28 cellular contexts compared by ENCODE assay signal in the genomic region with DNA sequence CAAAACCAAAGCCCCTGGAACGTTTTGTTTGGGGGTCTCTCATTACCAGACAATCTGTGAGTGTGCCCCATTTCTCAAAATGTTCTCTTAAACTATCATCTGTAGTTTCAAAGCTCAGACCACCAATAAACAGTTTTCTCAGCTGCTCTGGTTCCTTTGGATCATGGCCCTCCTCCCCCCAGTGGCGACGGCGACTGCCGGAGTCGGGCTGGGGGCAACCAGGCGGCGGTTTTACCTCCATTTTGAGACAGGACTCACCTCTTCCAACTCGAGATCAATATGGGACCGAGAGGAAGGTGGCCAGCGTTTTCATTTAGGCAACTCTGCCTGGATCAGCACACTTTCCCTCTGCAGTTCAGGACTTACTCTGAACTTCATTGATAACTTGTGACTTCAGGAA.
"Had no signal": no experiment of that assay in that cellular context is flagged by ENCODE, and none has a peak within 500 bp of the region (broad histone marks: within the 10 kb centered on the region; RNA-seq: fewer than 3 reads in every experiment).

No MANE protein-coding gene starts in this region.

- H3K27ac ChIP-seq: stomach, suprapubic skin, testis, thoracic aorta, thyroid gland, tibial artery, tibial nerve, transverse colon, upper lobe of left lung, upper lobe of right lung, uterus, vagina had no signal

- H3K9me3 ChIP-seq: stomach, suprapubic skin, testis, thoracic aorta, thyroid gland, tibial artery, tibial nerve, transverse colon, upper lobe of left lung, upper lobe of right lung, uterus, vagina had no signal

- H3K4me3 ChIP-seq: stomach, suprapubic skin, testis, thoracic aorta, thyroid gland, tibial artery, tibial nerve, transverse colon, upper lobe of left lung, upper lobe of right lung, uterus, vagina had no signal

- H3K36me3 Mint-ChIP-seq: stimulated activated effector memory CD8-positive, alpha-beta T cell treated with anti-CD3 and anti-CD28 coated beads, Interleukin-12 subunit alpha, Interleukin-12 subunit beta, amount 100 ng/mL, for 72 hours; stimulated activated memory B cell treated with anti-CD40 and anti-IgM and Interleukin-4, amounts not matched to agents 10 μg/mL and 1 μg/mL and 100 μg/mL, for 72 hours; stimulated activated naive B cell treated with anti-CD40 and anti-IgM and Interleukin-4, amounts not matched to agents 10 μg/mL and 1 μg/mL and 100 μg/mL, for 72 hours; type B pancreatic cell had no signal

- H3K27me3 Mint-ChIP-seq: stimulated activated memory B cell treated with anti-CD40 and anti-IgM and Interleukin-4, amounts not matched to agents 10 μg/mL and 1 μg/mL and 100 μg/mL, for 72 hours had no signal

- H3K4me1 ChIP-seq: stomach, thyroid gland, transverse colon, upper lobe of left lung, upper lobe of right lung, uterus, vagina had no signal

- DNase-seq: stimulated activated CD4-positive, alpha-beta T cell treated with anti-CD3 and anti-CD28 coated beads, Interleukin-2, amount 100 ng/mL, for 48 hours; stimulated activated CD4-positive, alpha-beta T cell treated with anti-CD3 and anti-CD28 coated beads, Interleukin-4, amount 100 ng/mL, for 1 hour; stimulated activated CD4-positive, alpha-beta T cell treated with anti-CD3 and anti-CD28 coated beads, Interleukin-4, amount 100 ng/mL, for 24 hours; stimulated activated CD4-positive, alpha-beta T cell treated with anti-CD3 and anti-CD28 coated beads, Interleukin-4, amount 100 ng/mL, for 4 hours; stimulated activated CD8-positive, alpha-beta memory T cell treated with anti-CD3 and anti-CD28 coated beads, Interleukin-4, amount 100 ng/mL, for 48 hours; stimulated activated naive B cell treated with anti-CD40 and anti-IgM and Interleukin-4, amounts not matched to agents 10 μg/mL and 1 μg/mL and 100 μg/mL, for 72 hours; stimulated activated naive CD4-positive, alpha-beta T cell; stimulated activated naive CD4-positive, alpha-beta T cell treated with Interleukin-2 at 50 U/mL for 16 hours; stimulated activated naive CD8-positive, alpha-beta T cell treated with anti-CD3 and anti-CD28 coated beads, Interleukin-15, amount 100 ng/mL, for 72 hours; stimulated activated naive CD8-positive, alpha-beta T cell treated with anti-CD3 and anti-CD28 coated beads, Interleukin-15, Interleukin-2, amounts not matched to agents 100 U/mL and 50 U/mL, for 24 hours; stomach; substantia nigra; testis; thyroid gland; tibial artery; transverse colon; trophoblast cell; upper lobe of right lung; uterus had no signal

- H3K27me3 ChIP-seq: stomach, suprapubic skin, testis, thyroid gland, tibial artery, tibial nerve, transverse colon, upper lobe of left lung, upper lobe of right lung, uterus, vagina had no signal

- H3K9me3 Mint-ChIP-seq: stimulated activated effector memory CD8-positive, alpha-beta T cell treated with anti-CD3 and anti-CD28 coated beads, Interleukin-12 subunit alpha, Interleukin-12 subunit beta, amount 100 ng/mL, for 72 hours; stimulated activated memory B cell treated with anti-CD40 and anti-IgM and Interleukin-4, amounts not matched to agents 10 μg/mL and 1 μg/mL and 100 μg/mL, for 72 hours; stimulated activated naive CD8-positive, alpha-beta T cell treated with anti-CD3 and anti-CD28 coated beads, Interleukin-15, amount 100 ng/mL, for 72 hours; stimulated activated naive CD8-positive, alpha-beta T cell treated with anti-CD3 and anti-CD28 coated beads, Interleukin-15, Interleukin-2, amounts not matched to agents 100 ng/mL and 50 ng/mL, for 24 hours had no signal

- H3K4me1 Mint-ChIP-seq: stimulated activated effector memory CD8-positive, alpha-beta T cell treated with anti-CD3 and anti-CD28 coated beads, Interleukin-12 subunit alpha, Interleukin-12 subunit beta, amount 100 ng/mL, for 72 hours; stimulated activated memory B cell treated with anti-CD40 and anti-IgM and Interleukin-4, amounts not matched to agents 10 μg/mL and 1 μg/mL and 100 μg/mL, for 72 hours; stimulated activated naive B cell treated with anti-CD40 and anti-IgM and Interleukin-4, amounts not matched to agents 10 μg/mL and 1 μg/mL and 100 μg/mL, for 72 hours; stimulated activated naive CD8-positive, alpha-beta T cell treated with anti-CD3 and anti-CD28 coated beads, Interleukin-15, amount 100 ng/mL, for 72 hours had no signal

- H3K27ac Mint-ChIP-seq: stimulated activated effector memory CD8-positive, alpha-beta T cell treated with anti-CD3 and anti-CD28 coated beads, Interleukin-12 subunit alpha, Interleukin-12 subunit beta, amount 100 ng/mL, for 72 hours; stimulated activated memory B cell treated with anti-CD40 and anti-IgM and Interleukin-4, amounts not matched to agents 10 μg/mL and 1 μg/mL and 100 μg/mL, for 72 hours; stimulated activated naive B cell treated with anti-CD40 and anti-IgM and Interleukin-4, amounts not matched to agents 10 μg/mL and 1 μg/mL and 100 μg/mL, for 72 hours; stimulated activated naive CD8-positive, alpha-beta T cell treated with anti-CD3 and anti-CD28 coated beads, Interleukin-15, amount 100 ng/mL, for 72 hours; stimulated activated naive CD8-positive, alpha-beta T cell treated with anti-CD3 and anti-CD28 coated beads, Interleukin-15, Interleukin-2, amounts not matched to agents 100 ng/mL and 50 ng/mL, for 24 hours; type B pancreatic cell had no signal

- H3K4me3 Mint-ChIP-seq: stimulated activated effector memory CD8-positive, alpha-beta T cell treated with anti-CD3 and anti-CD28 coated beads, Interleukin-12 subunit alpha, Interleukin-12 subunit beta, amount 100 ng/mL, for 72 hours; stimulated activated memory B cell treated with anti-CD40 and anti-IgM and Interleukin-4, amounts not matched to agents 10 μg/mL and 1 μg/mL and 100 μg/mL, for 72 hours; stimulated activated naive B cell treated with anti-CD40 and anti-IgM and Interleukin-4, amounts not matched to agents 10 μg/mL and 1 μg/mL and 100 μg/mL, for 72 hours; stimulated activated naive CD8-positive, alpha-beta T cell treated with anti-CD3 and anti-CD28 coated beads, Interleukin-15, amount 100 ng/mL, for 72 hours; stimulated activated naive CD8-positive, alpha-beta T cell treated with anti-CD3 and anti-CD28 coated beads, Interleukin-15, Interleukin-2, amounts not matched to agents 100 ng/mL and 50 ng/mL, for 24 hours; type B pancreatic cell had no signal

- H3K36me3 ChIP-seq: stomach, suprapubic skin, thoracic aorta, thyroid gland, tibial artery, tibial nerve, transverse colon, upper lobe of left lung, upper lobe of right lung, uterus, vagina had no signal
